In genomic region chr3:73332558-73332957, GRCh38 we compare ENCODE assay signal across 21 cellular contexts.
DNase-seq lines count a peak whose midpoint lies in the region; ATAC-seq and TF ChIP-seq lines count a peak whose summit lies in the region.
"Had no signal": no experiment of that assay in that cellular context is flagged by ENCODE, and none has a peak within 500 bp of the region (broad histone marks: within the 10 kb centered on the region; RNA-seq: fewer than 3 reads in every experiment).

No MANE protein-coding gene starts in this region.

- no peak overlapping the region for H3K27ac ChIP-seq in esophagus squamous epithelium
- H3K27ac ChIP-seq: GM23248 had no signal

- DNase-seq in GF-D8 (lab: John Stamatoyannopoulos, UW) (peak; percentile 11), NB4 (ENCODE audit: low read depth) (peak; percentile 46), SKM-1 treated with dmso at 0.1 percent for 144 hours (lab: John Stamatoyannopoulos, UW; ENCODE audit: unreplicated experiment) (peak; percentile 51), esophagus squamous epithelium (lab: John Stamatoyannopoulos, UW) (no peak), activated gamma-delta T cell treated with Interleukin-2 at 50 U/mL for 16 hours (no peak), NCI-H1930 (lab: John Stamatoyannopoulos, UW) (no peak)
- DNase-seq: AML-193; C1 segment of cervical spinal cord; CD8-positive, alpha-beta T cell; GM23248; H9; NCI-H1048; NCI-H1436; NCI-H2029; NCI-H345; NCI-H524; NCI-H774; OCI-M1; SW 1271; T-helper 17 cell had no signal

- H3K27me3 ChIP-seq in esophagus squamous epithelium, result no peaks in the 10 kb centered on the region

- H3K9me3 ChIP-seq in esophagus squamous epithelium, result no peaks in the 10 kb centered on the region

- TF ChIP-seq POLR2A in NB4 (IDR thresholded peaks at IDR 0.05; ENCODE audit: extremely low read depth, insufficient read length), result no peak
- TF ChIP-seq POLR2A in esophagus squamous epithelium (IDR thresholded peaks at IDR 0.05), result no peak

- H3K36me3 ChIP-seq in esophagus squamous epithelium, result no peaks in the 10 kb centered on the region

- H3K4me3 ChIP-seq in NB4 (ENCODE audit: low read depth, low read length), result no peak overlapping the region
- H3K4me3 ChIP-seq in esophagus squamous epithelium, result no peak overlapping the region
- H3K4me3 ChIP-seq: GM23248 had no signal

- WGBS in esophagus squamous epithelium, 2 donors, result 70 to 73% methylated on average over 3 of the region's 3 CpGs

- intact Hi-C loops in esophagus squamous epithelium (cut with DNase I), result no loop called here

- TF ChIP-seq CTCF in NB4 (IDR thresholded peaks at IDR 0.05; ENCODE audit: low read depth, low read length) (no peak), esophagus squamous epithelium (IDR thresholded peaks at IDR 0.05) (no peak)

- H3K4me1 ChIP-seq in esophagus squamous epithelium, result no peaks in the 10 kb centered on the region

- ATAC-seq in GM21723 (IDR thresholded peaks at IDR 0.05; ENCODE audit: unreplicated experiment), result peak; percentile 88
- ATAC-seq: CD8-positive, alpha-beta T cell; T-helper 17 cell had no signal

Comparison
In these comparisons a context has a peak if more than half of its experiments do, and no peak if none do; other contexts are left out.
1. DNase-seq: peak in GF-D8 (single experiment), NB4 (single experiment) and SKM-1 treated with dmso at 0.1 percent for 144 hours (single experiment); none in esophagus squamous epithelium (single experiment), activated gamma-delta T cell treated with Interleukin-2 at 50 U/mL for 16 hours (single experiment) and NCI-H1930 (0 of 2).